In genomic region chr1:16889179-16889816, GRCh38 we compare ENCODE assay signal across 9 cellular contexts. TPM values are rescaled to one million over a fixed set of nuclear protein-coding genes. Genes with fewer than 3 reads are reported as not detected.
DNase-seq lines count a peak whose midpoint lies in the region; ATAC-seq and TF ChIP-seq lines count a peak whose summit lies in the region.
"Not testable (repeated sequence)": the region's sequence is repeated elsewhere in the genome, so short reads cannot be mapped to it uniquely, and the experiment has no call there.
"Had no signal": no experiment of that assay in that cellular context is flagged by ENCODE, and none has a peak within 500 bp of the region (broad histone marks: within the 10 kb centered on the region; RNA-seq: fewer than 3 reads in every experiment).

No MANE protein-coding gene starts in this region.

- H3K4me1 Mint-ChIP-seq in activated CD4-positive, alpha-beta memory T cell treated with anti-CD3 and anti-CD28 coated beads for 36 hours (ENCODE audit: low read depth): peaks cover 17% of the 10 kb centered on the region
- peaks cover 10% of the 10 kb centered on the region for H3K4me1 Mint-ChIP-seq in glutamatergic neuron (ENCODE audit: low read depth, unreplicated experiment)
- not testable (repeated sequence) for H3K4me1 Mint-ChIP-seq in mesothelial cell of epicardium

- H3K9me3 Mint-ChIP-seq in activated CD4-positive, alpha-beta memory T cell treated with anti-CD3 and anti-CD28 coated beads for 36 hours; glutamatergic neuron (ENCODE audit: unreplicated experiment); mesothelial cell of epicardium: not testable (repeated sequence)

- H3K4me3 ChIP-seq in breast epithelium: peak overlapping the region; percentile 53 to 74 (median 57)
- H3K4me3 ChIP-seq in smooth muscle cell: peak overlapping the region; percentile 57
- H3K4me3 ChIP-seq in upper lobe of right lung: peak overlapping the region; percentile 68

- TF ChIP-seq POLR2A in breast epithelium (IDR thresholded peaks at IDR 0.05): not testable (repeated sequence)

- not testable (repeated sequence) for H3K36me3 ChIP-seq in breast epithelium; smooth muscle cell (ENCODE audit: low read depth); upper lobe of right lung

- not testable (repeated sequence) for H3K79me2 ChIP-seq in smooth muscle cell (ENCODE audit: low read depth)

- H3K27ac Mint-ChIP-seq in activated CD4-positive, alpha-beta memory T cell treated with anti-CD3 and anti-CD28 coated beads for 36 hours: peak overlapping the region; percentile 80
- peak overlapping the region; percentile 96 for H3K27ac Mint-ChIP-seq in glutamatergic neuron (ENCODE audit: unreplicated experiment)
- H3K27ac Mint-ChIP-seq in mesothelial cell of epicardium: peak overlapping the region; percentile 93

- intact Hi-C loops in activated CD4-positive, alpha-beta memory T cell treated with anti-CD3 and anti-CD28 coated beads for 36 hours (cut with micrococcal nuclease); breast epithelium (cut with DNase I; ENCODE audit: low total_unique reads); upper lobe of right lung (cut with DNase I): not testable (repeated sequence)

- DNase-seq in GM03348 (ENCODE audit: low spot score): peak; percentile 73
- DNase-seq in NOMO-1 treated with dmso at 0.1 percent for 144 hours (lab: John Stamatoyannopoulos, UW; ENCODE audit: unreplicated experiment): peak; percentile 34
- DNase-seq in activated CD4-positive, alpha-beta memory T cell treated with anti-CD3 and anti-CD28 coated beads for 36 hours: peak; percentile 81
- peak; percentile 77 to 81 for DNase-seq in breast epithelium (ENCODE audit: low spot score in 2 of 2)
- DNase-seq in glutamatergic neuron: peak; percentile 94
- DNase-seq in mesothelial cell of epicardium (ENCODE audit: low spot score in 2 of 2, unreplicated experiment in 2 of 2): peak; percentile 48 to 74
- DNase-seq in smooth muscle cell (lab: John Stamatoyannopoulos, UW; ENCODE audit: unreplicated experiment): peak; percentile 28
- peak; percentile 87 for DNase-seq in upper lobe of right lung

- 46% methylated on average over 45 of the region's 45 CpGs for WGBS in smooth muscle cell (ENCODE audit: low lambda C conversion rate)

- not testable (repeated sequence) for H3K27me3 ChIP-seq in breast epithelium; smooth muscle cell (ENCODE audit: low read depth); upper lobe of right lung

- peak; percentile 95 for ATAC-seq in upper lobe of right lung

- CTCF ChIA-PET in activated CD4-positive, alpha-beta memory T cell treated with anti-CD3 and anti-CD28 coated beads for 36 hours (lab: Charles Lee): interaction anchor here (1.2 kb wide), 1 partner anchor 269 kb away, joined by 4 read pairs; no protein-coding TSS in a partner anchor

- not testable (repeated sequence) for H3K27me3 Mint-ChIP-seq in activated CD4-positive, alpha-beta memory T cell treated with anti-CD3 and anti-CD28 coated beads for 36 hours; glutamatergic neuron (ENCODE audit: unreplicated experiment); mesothelial cell of epicardium (ENCODE audit: low read depth)

- H3K4me3 Mint-ChIP-seq in activated CD4-positive, alpha-beta memory T cell treated with anti-CD3 and anti-CD28 coated beads for 36 hours: peak overlapping the region; percentile 84
- H3K4me3 Mint-ChIP-seq in glutamatergic neuron (ENCODE audit: unreplicated experiment): peak overlapping the region; percentile 84
- peak overlapping the region; percentile 74 for H3K4me3 Mint-ChIP-seq in mesothelial cell of epicardium

- POLR2A ChIA-PET in activated CD4-positive, alpha-beta memory T cell treated with anti-CD3 and anti-CD28 coated beads for 36 hours (lab: Charles Lee): interaction anchor here (1.0 to 3.4 kb wide), 2 partner anchors 15 to 375 kb away, joined by 4 to 36 read pairs; partner anchors contain the start of gene RNU1-1

- H4K20me1 ChIP-seq in smooth muscle cell (ENCODE audit: low read depth): not testable (repeated sequence)

- H3K4me1 ChIP-seq in breast epithelium; smooth muscle cell (ENCODE audit: low read depth); upper lobe of right lung: not testable (repeated sequence)

- H3K4me2 ChIP-seq in smooth muscle cell: peak overlapping the region; percentile 84

- peak overlapping the region; percentile 75 for H3K9ac ChIP-seq in smooth muscle cell (ENCODE audit: low read depth)

- H3K36me3 Mint-ChIP-seq in activated CD4-positive, alpha-beta memory T cell treated with anti-CD3 and anti-CD28 coated beads for 36 hours; glutamatergic neuron (ENCODE audit: unreplicated experiment); mesothelial cell of epicardium: not testable (repeated sequence)

- H3F3A ChIP-seq in smooth muscle cell (ENCODE audit: low read depth): not testable (repeated sequence)

- H3K27ac ChIP-seq in breast epithelium: peak overlapping the region; percentile 89 to 90
- peak overlapping the region; percentile 78 for H3K27ac ChIP-seq in smooth muscle cell (ENCODE audit: low read depth)
- H3K27ac ChIP-seq in upper lobe of right lung: peak overlapping the region; percentile 89

- not testable (repeated sequence) for TF ChIP-seq CTCF in breast epithelium (IDR thresholded peaks at IDR 0.05); glutamatergic neuron (IDR thresholded peaks at IDR 0.05; ENCODE audit: partially characterized antibody, unreplicated experiment); mesothelial cell of epicardium (IDR thresholded peaks at IDR 0.05; ENCODE audit: unreplicated experiment); smooth muscle cell (IDR thresholded peaks at IDR 0.05; ENCODE audit: borderline replicate concordance, insufficient read depth, poor library complexity, severe bottlenecking)
- TF ChIP-seq CTCF in upper lobe of right lung (IDR thresholded peaks at IDR 0.05): peak; percentile 17

- peak overlapping the region; percentile 89 for H2AFZ ChIP-seq in smooth muscle cell (ENCODE audit: low read depth)

- not testable (repeated sequence) for H3K9me3 ChIP-seq in breast epithelium; smooth muscle cell (replicated peaks; ENCODE audit: low read depth); upper lobe of right lung

RNA-seq across cellular contexts. Expression of gene RNU1-2, which starts 6.5 kb away (rescaled TPM):
- total RNA-seq in activated CD4-positive, alpha-beta memory T cell treated with anti-CD3 and anti-CD28 coated beads for 36 hours: 1,000 to 10,000 TPM; 1,390 to 1,409 TPM
- total RNA-seq in breast epithelium (under 1 TPM; under 0.01 TPM), glutamatergic neuron (ENCODE audit: unreplicated experiment) (3,598 TPM), mesothelial cell of epicardium (3,774 to 3,945 TPM (median 3,937 TPM) in 3 replicates), smooth muscle cell (under 0.01 TPM in 2 replicates), upper lobe of right lung (6,622 TPM)
- polyA plus RNA-seq in smooth muscle cell: 4.2 and 6.4 TPM in 2 replicates
- polyA plus RNA-seq: neural cell had no signal

RNA-seq across cellular contexts. Expression of gene CROCC, which starts 32.4 kb away (rescaled TPM):
- total RNA-seq in activated CD4-positive, alpha-beta memory T cell treated with anti-CD3 and anti-CD28 coated beads for 36 hours: 10 to 100 TPM; 15.9 to 18.7 TPM
- total RNA-seq in breast epithelium (10 to 100 TPM; 15.5 to 43.9 (median 24.7) TPM), glutamatergic neuron (ENCODE audit: unreplicated experiment) (50.9 TPM), mesothelial cell of epicardium (81.3 to 86.4 TPM (median 86.1 TPM) in 3 replicates), smooth muscle cell (7.8 and 24.0 TPM in 2 replicates), upper lobe of right lung (20.9 TPM)
- 19.7 and 21.4 TPM in 2 replicates for polyA plus RNA-seq in smooth muscle cell

Comparison
In these comparisons a context has a peak if more than half of its experiments do, and no peak if none do; other contexts are left out.
1. Peak in every context shown above with its lines: DNase-seq, ATAC-seq, H3K4me3 ChIP-seq and H3K27ac ChIP-seq.
2. DNase-seq: peak in every context shown above with its lines; median percentile 94 in glutamatergic neuron; 87 in upper lobe of right lung; 81 in activated CD4-positive, alpha-beta memory T cell treated with anti-CD3 and anti-CD28 coated beads for 36 hours; 79 in breast epithelium; 73 in GM03348; 61 in mesothelial cell of epicardium; 34 in NOMO-1 treated with dmso at 0.1 percent for 144 hours; 28 in smooth muscle cell.
3. RNA of gene RNU1-2, which starts 6.5 kb away (total RNA-seq): 6,622 TPM in upper lobe of right lung (single experiment), 3,774 to 3,945 TPM in mesothelial cell of epicardium, 3,598 TPM in glutamatergic neuron (single experiment) and 1,390 to 1,409 TPM in activated CD4-positive, alpha-beta memory T cell treated with anti-CD3 and anti-CD28 coated beads for 36 hours; under 0.01 TPM in breast epithelium and under 0.01 TPM in smooth muscle cell; every median in the first group is over 1,000 times any median in the second.